Comparison of ENCODE assay signal across 2 cellular contexts in genomic region chr3:13473020-13473419, GRCh38.
TF ChIP-seq lines count a peak whose summit lies in the region.

No MANE protein-coding gene starts in this region.

TF ChIP-seq in GM23338, 12 proteins besides CTCF, POLR2A, EP300 and RAD21:
- TF ChIP-seq ETS1 (IDR thresholded peaks at IDR 0.05) (peak; percentile 22; the same call in 1 of the 2 replicates), STAT1 (IDR thresholded peaks at IDR 0.05; ENCODE audit: unreplicated experiment) (no peak), POLR2AphosphoS5 (IDR thresholded peaks at IDR 0.05; ENCODE audit: low read depth) (peak; percentile 53)

TF ChIP-seq in H1, 55 proteins besides CTCF, POLR2A, EP300 and RAD21:
- no peak for TF ChIP-seq SUZ12 (IDR thresholded peaks at IDR 0.05; ENCODE audit: low read length)
- no peak for TF ChIP-seq TAF7 (optimal IDR thresholded peaks at IDR 0.05; ENCODE audit: borderline replicate concordance, low read depth, low read length)
- peak; percentile 52; the same call in 1 of the 2 replicates for TF ChIP-seq POLR2AphosphoS5 (IDR thresholded peaks at IDR 0.05; ENCODE audit: low read depth, low read length)
- no peak for TF ChIP-seq SRF (IDR thresholded peaks at IDR 0.05; ENCODE audit: low read depth, low read length)
- no peak for TF ChIP-seq MAFK (IDR thresholded peaks at IDR 0.05; ENCODE audit: low read depth, low read length)
- no peak for TF ChIP-seq NRF1 (IDR thresholded peaks at IDR 0.05; ENCODE audit: low read depth, low read length)
- TF ChIP-seq TBP (IDR thresholded peaks at IDR 0.05; ENCODE audit: low read depth, low read length): no peak
- TF ChIP-seq RNF2 (IDR thresholded peaks at IDR 0.05; ENCODE audit: borderline replicate concordance, low read depth, low read length, missing control alignments, poor library complexity, severe bottlenecking): no peak
TF ChIP-seq in H1: peak in this region for 1.
